ENCODE assay signal across 20 cellular contexts in genomic region chr6:2410982-2411381, GRCh38.
"Had no signal": no experiment of that assay in that cellular context is flagged by ENCODE, and none has a peak within 500 bp of the region (broad histone marks: within the 10 kb centered on the region; RNA-seq: fewer than 3 reads in every experiment).

No MANE protein-coding gene starts in this region.

- FAIRE-seq: bronchial epithelial cell, kidney had no signal

- ATAC-seq: activated CD4-positive, alpha-beta T cell treated with anti-CD3 and anti-CD28 coated beads for 36 hours; foreskin keratinocyte; heart left ventricle; stimulated activated naive B cell treated with anti-CD40 and anti-IgM and Interleukin-4, amounts not matched to agents 10 μg/mL and 1 μg/mL and 100 μg/mL, for 72 hours had no signal

- DNase-seq: activated CD4-positive, alpha-beta T cell treated with anti-CD3 and anti-CD28 coated beads for 36 hours; activated CD4-positive, alpha-beta T cell treated with anti-CD3 and anti-CD28 coated beads, Interleukin-2, amount 50 U/mL, for 4 hours; activated CD4-positive, CD25-positive, alpha-beta regulatory T cell; activated effector memory CD4-positive, alpha-beta T cell treated with Interleukin-2 at 50 U/mL for 16 hours; activated naive CD4-positive, alpha-beta T cell treated with Interleukin-2 at 50 U/mL for 16 hours; activated T-cell treated with anti-CD3 and anti-CD28 coated beads for 4 hours; anterior cingulate cortex; effector CD4-positive, alpha-beta T cell; foreskin keratinocyte; heart left ventricle; hypothalamus; immature natural killer cell; kidney; naive B cell; ovary; stimulated activated CD4-positive, alpha-beta T cell treated with anti-CD3 and anti-CD28 coated beads, Interleukin-1b, Interleukin-23, amount 100 ng/mL, for 48 hours; stimulated activated naive B cell treated with anti-CD40 and anti-IgM and Interleukin-4, amounts not matched to agents 10 μg/mL and 1 μg/mL and 100 μg/mL, for 72 hours; stomach; tibial artery had no signal
